ENCODE assay signal across 20 cellular contexts in the genomic region with DNA sequence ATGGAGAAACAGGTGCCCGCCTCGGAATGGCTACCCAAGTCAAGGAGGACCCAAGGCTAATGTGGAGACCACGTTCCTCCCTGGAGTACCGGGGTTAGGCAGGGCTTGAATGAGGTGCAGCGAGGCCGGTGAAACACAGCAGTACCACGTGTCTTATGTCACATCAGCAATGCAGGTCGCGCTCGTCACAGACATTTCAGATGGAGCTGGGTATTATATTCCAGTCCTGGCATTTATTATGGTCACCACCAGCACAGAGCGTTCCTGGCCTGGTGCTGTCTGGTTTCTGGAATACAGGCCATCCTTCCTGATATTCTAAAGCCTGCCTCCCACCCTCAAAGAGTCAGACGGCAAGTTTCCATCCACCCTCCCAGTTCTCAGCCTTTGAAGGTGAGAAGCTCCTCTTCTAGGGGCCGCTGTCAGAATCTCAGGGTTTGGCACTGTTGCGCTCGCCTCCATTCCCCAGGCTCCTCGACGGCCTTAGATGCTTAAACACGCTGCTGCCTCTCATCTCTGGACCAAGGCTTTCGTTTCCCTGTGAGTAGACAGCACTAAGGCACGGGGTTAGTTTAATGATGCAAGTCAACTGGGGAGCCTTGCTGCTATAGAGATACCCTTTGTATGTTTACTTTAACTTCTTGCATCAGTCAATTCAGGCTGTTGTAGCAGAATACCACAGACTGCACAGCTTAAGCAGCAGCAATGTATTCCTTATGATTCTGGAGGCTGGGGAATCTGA.
DNase-seq lines count a peak whose midpoint lies in the region; ATAC-seq and TF ChIP-seq lines count a peak whose summit lies in the region.
"Had no signal": no experiment of that assay in that cellular context is flagged by ENCODE, and none has a peak within 500 bp of the region (broad histone marks: within the 10 kb centered on the region; RNA-seq: fewer than 3 reads in every experiment).

No MANE protein-coding gene starts in this region.

- H3K9me3 ChIP-seq in gastrocnemius medialis (no peaks in the 10 kb centered on the region), lower lobe of right lung (no peaks in the 10 kb centered on the region)
- H3K9me3 ChIP-seq: BE2C had no signal

- DNase-seq in left kidney (ENCODE audit: low read depth, low spot score) (peak; percentile 47), gastrocnemius medialis (peak; percentile 20 to 66), HPDE6-E6E7 (ENCODE audit: extremely low spot score) (no peak), T1000 (lab: John Stamatoyannopoulos, UW) (no peak), lower lobe of right lung (no peak)
- no peak for DNase-seq in stimulated activated naive CD8-positive, alpha-beta T cell treated with anti-CD3 and anti-CD28 coated beads, Interleukin-15, Interleukin-2, amounts not matched to agents 100 U/mL and 50 U/mL, for 24 hours
- DNase-seq: ACHN; BE2C; C1 segment of cervical spinal cord; CD4-positive, CD25-positive, alpha-beta regulatory T cell; CD8-positive, alpha-beta memory T cell; COR-L47; DMS79; GDM1; H7; HFFc6 had no signal

- peak overlapping the region in 2 of 4 donors; percentile 19 to 27 for H3K4me3 ChIP-seq in gastrocnemius medialis
- H3K4me3 ChIP-seq in lower lobe of right lung = no peak overlapping the region
- H3K4me3 ChIP-seq: GM23338 had no signal

- no peaks in the 10 kb centered on the region for H3K27me3 ChIP-seq in gastrocnemius medialis
- H3K27me3 ChIP-seq in lower lobe of right lung (ENCODE audit: low read depth) = no peaks in the 10 kb centered on the region
- H3K27me3 ChIP-seq: BE2C had no signal

- no peaks in the 10 kb centered on the region for H3K36me3 ChIP-seq in gastrocnemius medialis
- no peaks in the 10 kb centered on the region for H3K36me3 ChIP-seq in lower lobe of right lung
- H3K36me3 ChIP-seq: BE2C had no signal

- intact Hi-C loops in gastrocnemius medialis (cut with DNase I; ENCODE audit: low total_unique reads) = no loop called here
- intact Hi-C loops in lower lobe of right lung (cut with DNase I) = no loop called here

- H3K4me1 ChIP-seq in gastrocnemius medialis = peaks cover 7 to 22% of the 10 kb centered on the region in 2 donors
- H3K4me1 ChIP-seq in lower lobe of right lung = no peaks in the 10 kb centered on the region

- no peak for TF ChIP-seq CTCF in gastrocnemius medialis (IDR thresholded peaks at IDR 0.05 in 4 of 5, conservative IDR thresholded peaks at IDR 0.05 in 1 of 5)
- TF ChIP-seq CTCF in lower lobe of right lung (IDR thresholded peaks at IDR 0.05) = no peak

- H3K27ac ChIP-seq in cingulate gyrus (ENCODE audit: low read depth, low read length) = peak overlapping the region; percentile 20
- peak overlapping the region; percentile 75 to 86 (median 78) for H3K27ac ChIP-seq in gastrocnemius medialis
- H3K27ac ChIP-seq in lower lobe of right lung = no peak overlapping the region

- in situ Hi-C loops in gastrocnemius medialis (cut with MboI; ENCODE audit: low sequenced_read_pairs in 4 of 4) = no loop called here

- TF ChIP-seq POLR2A in gastrocnemius medialis (IDR thresholded peaks at IDR 0.05) = peak in 1 of 2 donors; percentile 35

- ATAC-seq in gastrocnemius medialis = peak; percentile 78 to 81
- ATAC-seq in stimulated activated naive CD8-positive, alpha-beta T cell treated with anti-CD3 and anti-CD28 coated beads, Interleukin-15, Interleukin-2, amounts not matched to agents 100 U/mL and 50 U/mL, for 24 hours = no peak
- ATAC-seq in lower lobe of right lung = no peak
- ATAC-seq: GM23338, HCT116, HepG2 had no signal

Comparison
In these comparisons a context has a peak if more than half of its experiments do, and no peak if none do; other contexts are left out.
1. DNase-seq: peak in left kidney (single experiment) and gastrocnemius medialis (2 of 2); none in HPDE6-E6E7 (single experiment), stimulated activated naive CD8-positive, alpha-beta T cell treated with anti-CD3 and anti-CD28 coated beads, Interleukin-15, Interleukin-2, amounts not matched to agents 100 U/mL and 50 U/mL, for 24 hours (single experiment), T1000 (single experiment) and lower lobe of right lung (single experiment).
2. ATAC-seq: peak in gastrocnemius medialis (2 of 2); none in stimulated activated naive CD8-positive, alpha-beta T cell treated with anti-CD3 and anti-CD28 coated beads, Interleukin-15, Interleukin-2, amounts not matched to agents 100 U/mL and 50 U/mL, for 24 hours (single experiment) and lower lobe of right lung (0 of 2).